ENCODE assay signal across 8 cellular contexts in the genomic region with DNA sequence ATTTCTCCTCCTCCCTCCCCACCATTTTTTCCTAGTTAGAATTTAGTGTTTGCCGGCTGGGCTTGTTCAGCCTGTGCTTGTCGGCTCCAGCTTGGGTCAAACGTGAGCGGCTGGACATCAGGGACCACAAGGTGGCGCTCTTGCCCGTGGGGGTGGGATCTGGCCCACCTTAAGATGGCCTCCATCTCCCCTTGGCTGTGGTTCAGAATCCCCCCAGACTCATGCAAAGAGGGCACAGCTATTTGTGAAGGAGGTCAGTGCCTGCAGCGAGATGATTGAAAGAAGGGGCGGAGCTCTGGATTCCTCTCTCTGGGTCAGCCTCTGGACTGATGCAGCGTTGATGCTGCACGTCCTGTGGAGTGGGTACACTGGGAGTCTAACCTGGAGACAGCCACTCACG.
A peak's percentile ranks its signal among the peaks of the same experiment; 100 is the strongest.
DNase-seq lines count a peak whose midpoint lies in the region; ATAC-seq, FAIRE-seq and TF ChIP-seq lines count a peak whose summit lies in the region.

No MANE protein-coding gene starts in this region.

- H3K9me3 Mint-ChIP-seq in activated CD8-positive, alpha-beta T cell treated with anti-CD3 and anti-CD28 coated beads for 36 hours: no peaks in the 10 kb centered on the region

- no peak overlapping the region for H3K27ac ChIP-seq in testis

- WGBS in testis, 2 donors: 33 to 42% methylated on average over 10 to 11 of the region's 11 CpGs

- H3K4me1 Mint-ChIP-seq in activated CD8-positive, alpha-beta T cell treated with anti-CD3 and anti-CD28 coated beads for 36 hours (ENCODE audit: low read depth): no peaks in the 10 kb centered on the region

- H3K36me3 ChIP-seq in testis (ENCODE audit: low read depth, missing control alignments): no peaks in the 10 kb centered on the region

- peak; percentile 28 for DNase-seq in activated CD4-positive, alpha-beta T cell treated with anti-CD3 and anti-CD28 coated beads for 48 hours
- no peak for DNase-seq in activated CD4-positive, alpha-beta T cell treated with anti-CD3 and anti-CD28 coated beads for 4 hours
- peak; percentile 42 for DNase-seq in activated CD8-positive, alpha-beta T cell treated with anti-CD3 and anti-CD28 coated beads for 36 hours
- peak; percentile 46 for DNase-seq in iPS DF 4.7 (ENCODE audit: extremely low read depth, low spot score)
- DNase-seq in testis: peak; percentile 80
- no peak for DNase-seq in NCI-H774 (lab: John Stamatoyannopoulos, UW)
- no peak for DNase-seq in RCC 7860 (ENCODE audit: low spot score)

- H3K9me3 ChIP-seq in testis: no peaks in the 10 kb centered on the region

- H3K4me3 Mint-ChIP-seq in activated CD8-positive, alpha-beta T cell treated with anti-CD3 and anti-CD28 coated beads for 36 hours: no peak overlapping the region

- peak; percentile 62 for TF ChIP-seq CTCF in activated CD8-positive, alpha-beta T cell treated with anti-CD3 and anti-CD28 coated beads for 36 hours (IDR thresholded peaks at IDR 0.05)
- peak; percentile 48 to 66 (median 59) for TF ChIP-seq CTCF in testis (IDR thresholded peaks at IDR 0.05)

- H3K27me3 ChIP-seq in testis: no peaks in the 10 kb centered on the region

- CTCF ChIA-PET in activated CD8-positive, alpha-beta T cell treated with anti-CD3 and anti-CD28 coated beads for 36 hours (lab: Charles Lee): interaction anchor here (0.8 to 2.5 kb wide), 6 partner anchors 9 to 688 kb away, joined by 3 to 7 read pairs (median 4); no protein-coding TSS in a partner anchor

- POLR2A ChIA-PET in activated CD8-positive, alpha-beta T cell treated with anti-CD3 and anti-CD28 coated beads for 36 hours (lab: Charles Lee): no interaction called here

- FAIRE-seq in RCC 7860 (lab: Jason Lieb, UNC): no peak

- no peaks in the 10 kb centered on the region for H3K36me3 Mint-ChIP-seq in activated CD8-positive, alpha-beta T cell treated with anti-CD3 and anti-CD28 coated beads for 36 hours (ENCODE audit: low read depth)

- peaks cover 13% of the 10 kb centered on the region for H3K27me3 Mint-ChIP-seq in activated CD8-positive, alpha-beta T cell treated with anti-CD3 and anti-CD28 coated beads for 36 hours

- intact Hi-C loops in activated CD8-positive, alpha-beta T cell treated with anti-CD3 and anti-CD28 coated beads for 36 hours (cut with micrococcal nuclease): no loop called here
- intact Hi-C loops in testis (cut with DNase I; ENCODE audit: low total_unique reads): no loop called here

- no peak for ATAC-seq in activated CD8-positive, alpha-beta T cell treated with anti-CD3 and anti-CD28 coated beads for 36 hours
- ATAC-seq in HG02970 (IDR thresholded peaks at IDR 0.05; ENCODE audit: low FRiP score, unreplicated experiment): no peak

- H3K4me1 ChIP-seq in testis: no peaks in the 10 kb centered on the region

- H3K4me3 ChIP-seq in testis: no peak overlapping the region

- H3K27ac Mint-ChIP-seq in activated CD8-positive, alpha-beta T cell treated with anti-CD3 and anti-CD28 coated beads for 36 hours: no peak overlapping the region

- no peak for TF ChIP-seq POLR2A in testis (IDR thresholded peaks at IDR 0.05)

Comparison
In these comparisons a context has a peak if more than half of its experiments do, and no peak if none do; other contexts are left out.
1. DNase-seq: peak in activated CD4-positive, alpha-beta T cell treated with anti-CD3 and anti-CD28 coated beads for 48 hours (single experiment), activated CD8-positive, alpha-beta T cell treated with anti-CD3 and anti-CD28 coated beads for 36 hours (single experiment), iPS DF 4.7 (single experiment) and testis (single experiment); none in activated CD4-positive, alpha-beta T cell treated with anti-CD3 and anti-CD28 coated beads for 4 hours (0 of 2), NCI-H774 (single experiment) and RCC 7860 (single experiment).